1 cellular context compared by ENCODE assay signal in genomic region chr11:102225689-102226562, GRCh38.
TF ChIP-seq lines count a peak whose summit lies in the region.

No MANE protein-coding gene starts in this region.

TF ChIP-seq in H1, 55 proteins besides CTCF, POLR2A, EP300 and RAD21 (continued from another document):
- TF ChIP-seq MAX (IDR thresholded peaks at IDR 0.05): no peak
- no peak for TF ChIP-seq JUND (IDR thresholded peaks at IDR 0.05; ENCODE audit: low read length)
- TF ChIP-seq SP1 (IDR thresholded peaks at IDR 0.05; ENCODE audit: low read depth, low read length): no peak
- no peak for TF ChIP-seq CEBPB (IDR thresholded peaks at IDR 0.05; ENCODE audit: low read depth, low read length)
- TF ChIP-seq SIN3A (conservative IDR thresholded peaks at IDR 0.05 in 1 of 2, IDR thresholded peaks at IDR 0.05 in 1 of 2; ENCODE audit: low read depth in 1 of 2, low read length in 2 of 2): no peak
- TF ChIP-seq SIRT6 (IDR thresholded peaks at IDR 0.05; ENCODE audit: low read length): no peak
- no peak for TF ChIP-seq HDAC6 (IDR thresholded peaks at IDR 0.05; ENCODE audit: low read depth, low read length)
- no peak for TF ChIP-seq FOSL1 (IDR thresholded peaks at IDR 0.05; ENCODE audit: insufficient read depth, low read depth, low read length)
